ENCODE assay signal across 16 cellular contexts in the genomic region with DNA sequence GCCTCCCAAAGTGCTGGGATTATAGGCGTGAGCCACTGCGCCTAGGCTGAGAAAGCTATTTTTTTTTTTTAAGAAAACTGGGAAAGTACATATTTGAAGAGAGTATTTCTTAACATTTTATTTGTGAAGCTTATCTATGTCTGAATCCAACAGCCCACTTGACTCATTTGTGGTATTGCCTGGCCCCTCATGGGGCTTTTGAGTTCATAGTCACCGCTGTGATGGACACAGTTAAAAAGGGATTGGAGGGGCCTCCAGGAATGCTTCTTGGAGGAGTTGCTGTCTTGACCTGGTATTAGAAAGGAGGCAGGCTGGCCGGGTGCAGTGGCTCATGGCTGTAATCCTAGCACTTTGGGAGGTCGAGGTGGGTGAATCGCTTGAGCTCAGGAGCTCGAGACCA.
"Had no signal": no experiment of that assay in that cellular context is flagged by ENCODE, and none has a peak within 500 bp of the region (broad histone marks: within the 10 kb centered on the region; RNA-seq: fewer than 3 reads in every experiment).

No MANE protein-coding gene starts in this region.

- H3K27ac Mint-ChIP-seq: activated T-helper 17 cell treated with anti-CD3 and anti-CD28 coated beads, Interleukin-2, amount 50 U/mL, for 72 hours; neural progenitor cell had no signal

- H3K4me2 ChIP-seq: neural progenitor cell had no signal

- H3K4me1 ChIP-seq: colonic mucosa, neural progenitor cell had no signal

- H3K4me3 ChIP-seq: ascending aorta, colonic mucosa, heart left ventricle, lung, neural progenitor cell, pancreas, spleen had no signal

- H3K9ac ChIP-seq: neural progenitor cell had no signal

- H3K36me3 ChIP-seq: colonic mucosa had no signal

- H3K27me3 Mint-ChIP-seq: activated T-helper 17 cell treated with anti-CD3 and anti-CD28 coated beads, Interleukin-2, amount 50 U/mL, for 72 hours had no signal

- ATAC-seq: activated T-helper 17 cell treated with anti-CD3 and anti-CD28 coated beads, Interleukin-2, amount 50 U/mL, for 72 hours; esophagus mucosa; heart left ventricle; left colon; pancreas; sciatic nerve had no signal

- DNase-seq: activated CD4-positive, CD25-positive, alpha-beta regulatory T cell treated with anti-CD3 and anti-CD28 coated beads, Interleukin-2, amount 50 U/mL, for 72 hours; activated naive CD4-positive, alpha-beta T cell treated with Interleukin-2 at 50 U/mL for 16 hours; caudate nucleus; colonic mucosa; foreskin melanocyte; heart left ventricle; left colon; pancreas; spleen had no signal

- H3K9me3 ChIP-seq: ascending aorta, colonic mucosa, heart left ventricle, pancreas, spleen had no signal

- H3K4me3 Mint-ChIP-seq: activated T-helper 17 cell treated with anti-CD3 and anti-CD28 coated beads, Interleukin-2, amount 50 U/mL, for 72 hours; neural progenitor cell had no signal

- H3K9me3 Mint-ChIP-seq: activated T-helper 17 cell treated with anti-CD3 and anti-CD28 coated beads, Interleukin-2, amount 50 U/mL, for 72 hours; neural progenitor cell had no signal

- H3K27ac ChIP-seq: ascending aorta, colonic mucosa, heart left ventricle, neural progenitor cell, pancreas, spleen had no signal

- H3K4me1 Mint-ChIP-seq: activated T-helper 17 cell treated with anti-CD3 and anti-CD28 coated beads, Interleukin-2, amount 50 U/mL, for 72 hours; neural progenitor cell had no signal

- H3K27me3 ChIP-seq: ascending aorta, colonic mucosa, heart left ventricle, neural progenitor cell, pancreas, spleen had no signal

- H2AFZ ChIP-seq: neural progenitor cell had no signal

- FAIRE-seq: islet of Langerhans, pancreas had no signal
